In the genomic region with DNA sequence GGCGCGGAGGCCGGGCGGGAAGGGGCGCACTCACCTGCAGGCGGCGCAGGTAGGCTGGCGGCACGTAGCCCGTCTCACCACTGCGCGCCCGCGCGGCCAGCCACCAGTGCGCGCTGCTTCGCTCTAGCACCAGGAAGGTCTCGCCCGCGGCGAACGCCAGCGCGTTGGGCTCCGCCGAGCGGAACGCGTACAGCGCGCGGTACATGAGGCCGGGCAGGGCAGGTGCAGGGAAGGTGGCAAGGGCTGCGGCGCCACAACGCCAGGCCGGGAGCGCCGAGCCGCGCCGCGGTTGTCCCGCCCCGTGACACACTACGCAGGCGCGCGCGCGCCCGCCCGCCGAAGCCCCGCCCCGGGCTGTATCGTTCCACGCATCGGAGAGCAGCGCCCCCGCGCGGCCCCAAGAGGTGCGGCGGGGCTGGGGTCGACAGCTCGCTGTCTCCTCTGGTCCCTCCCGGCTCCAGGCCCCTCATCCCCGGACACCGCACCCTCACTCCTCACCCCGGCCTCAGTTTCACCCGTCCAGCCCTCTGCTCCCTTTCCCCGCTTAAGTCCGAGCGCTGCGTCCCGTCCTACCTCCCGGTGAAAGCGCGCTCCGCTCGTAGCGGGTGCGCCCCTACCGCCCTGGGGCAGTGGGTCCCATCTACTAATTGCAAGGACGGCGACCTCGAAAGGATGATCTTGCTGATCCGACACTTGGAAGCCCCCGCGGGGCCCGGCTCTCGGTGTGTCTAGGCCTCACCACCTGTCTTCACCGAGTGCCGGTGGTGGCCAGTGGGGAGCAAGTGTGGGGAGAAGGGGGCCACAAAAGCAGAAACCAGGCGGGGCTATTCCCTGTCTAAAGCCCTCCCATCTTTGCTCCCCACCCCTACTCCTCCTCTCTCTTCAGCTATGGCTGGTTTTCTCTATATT, we compare ENCODE assay signal across 8 cellular contexts. TPM values are rescaled to one million over a fixed set of nuclear protein-coding genes. Genes with fewer than 3 reads are reported as not detected.
DNase-seq lines count a peak whose midpoint lies in the region; ATAC-seq lines count a peak whose summit lies in the region.

A gene (minus strand): TSS at position 313 of the 909 bp plus-strand sequence. CDS start 108 bp downstream, at position 205.

- ATAC-seq in GM18909 (IDR thresholded peaks at IDR 0.05; ENCODE audit: poor library complexity, unreplicated experiment) (peak; percentile 80), HG03139 (IDR thresholded peaks at IDR 0.05; ENCODE audit: unreplicated experiment) (peak; percentile 69), left colon (peak; percentile 90)

- H3K27ac ChIP-seq in cingulate gyrus (ENCODE audit: low read depth, low read length), result peak within 1 kb of the TSS; percentile 79

- intact Hi-C loops in left colon (cut with DNase I, micrococcal nuclease), result no loop called here

- peak; percentile 85 for DNase-seq in Ammon's horn (ENCODE audit: low spot score)
- peak; percentile 59 to 95 for DNase-seq in NCI-H526 (lab: John Stamatoyannopoulos, UW)
- peak; percentile 89 to 90 for DNase-seq in activated CD4-positive, alpha-beta T cell treated with anti-CD3 and anti-CD28 coated beads for 4 hours
- DNase-seq in left colon, result peak; percentile 76 to 96
- DNase-seq in stimulated activated CD4-positive, alpha-beta T cell treated with anti-CD3 and anti-CD28 coated beads, Interleukin-2, amount 100 ng/mL, for 24 hours, result peak; percentile 93 to 95

RNA-seq across cellular contexts. Expression of the gene that starts here (rescaled TPM):
- total RNA-seq in left colon, result 10 to 100 TPM; 19.5 to 24.8 TPM

Comparison
In these comparisons a context has a peak if more than half of its experiments do, and no peak if none do; other contexts are left out.
1. Peak in every context shown above with its lines: DNase-seq, ATAC-seq and H3K27ac ChIP-seq.